In genomic region chr1:178542554-178543290, GRCh38 we compare ENCODE assay signal across 1 cellular context.
TF ChIP-seq lines count a peak whose summit lies in the region.

No MANE protein-coding gene starts in this region.

TF ChIP-seq in SK-N-SH, 30 proteins besides CTCF, POLR2A, EP300 and RAD21 (continued from another document):
- 0 out of 2 replicates have a peak, but pooled peaks have one; percentile 2 for TF ChIP-seq NFIC (IDR thresholded peaks at IDR 0.05; ENCODE audit: borderline replicate concordance)
- TF ChIP-seq FOXJ3 (CRISPR knock-in tag; IDR thresholded peaks at IDR 0.05): no peak
- TF ChIP-seq, protein P1, sequence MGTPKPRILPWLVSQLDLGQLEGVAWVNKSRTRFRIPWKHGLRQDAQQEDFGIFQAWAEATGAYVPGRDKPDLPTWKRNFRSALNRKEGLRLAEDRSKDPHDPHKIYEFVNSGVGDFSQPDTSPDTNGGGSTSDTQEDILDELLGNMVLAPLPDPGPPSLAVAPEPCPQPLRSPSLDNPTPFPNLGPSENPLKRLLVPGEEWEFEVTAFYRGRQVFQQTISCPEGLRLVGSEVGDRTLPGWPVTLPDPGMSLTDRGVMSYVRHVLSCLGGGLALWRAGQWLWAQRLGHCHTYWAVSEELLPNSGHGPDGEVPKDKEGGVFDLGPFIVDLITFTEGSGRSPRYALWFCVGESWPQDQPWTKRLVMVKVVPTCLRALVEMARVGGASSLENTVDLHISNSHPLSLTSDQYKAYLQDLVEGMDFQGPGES (IDR thresholded peaks at IDR 0.05; ENCODE audit: low read depth, low read length): no peak
- no peak for TF ChIP-seq NRF1 (IDR thresholded peaks at IDR 0.05; ENCODE audit: low read depth, low read length)
- peak; percentile 10; the same call in 1 of the 2 replicates for TF ChIP-seq TCF12 (IDR thresholded peaks at IDR 0.05)
- TF ChIP-seq, protein P2, sequence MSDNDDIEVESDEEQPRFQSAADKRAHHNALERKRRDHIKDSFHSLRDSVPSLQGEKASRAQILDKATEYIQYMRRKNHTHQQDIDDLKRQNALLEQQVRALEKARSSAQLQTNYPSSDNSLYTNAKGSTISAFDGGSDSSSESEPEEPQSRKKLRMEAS (IDR thresholded peaks at IDR 0.05; ENCODE audit: low read depth): peak; percentile 12; the same call in 1 of the 2 replicates
- TF ChIP-seq FOXM1 (IDR thresholded peaks at IDR 0.05; ENCODE audit: low read depth): peak; percentile 47; the same call in 1 of the 2 replicates
